8 cellular contexts compared by ENCODE assay signal in genomic region chr10:11270135-11270857, GRCh38.
DNase-seq lines count a peak whose midpoint lies in the region; ATAC-seq lines count a peak whose summit lies in the region.

No MANE protein-coding gene starts in this region.

- H3K36me3 Mint-ChIP-seq in activated naive CD4-positive, alpha-beta T cell treated with anti-CD3 and anti-CD28 coated beads for 36 hours (ENCODE audit: low read depth) = peaks cover 40% of the 10 kb centered on the region

- 26 to 30% methylated on average over 18 of the region's 18 CpGs for WGBS in aorta, 2 donors

- H3K27me3 ChIP-seq in SJCRH30 (no peaks in the 10 kb centered on the region), aorta (ENCODE audit: control insufficient read depth in 1 of 2, insufficient read depth in 2 of 2, low read length in 1 of 2) (no peaks in the 10 kb centered on the region)

- H3K4me1 Mint-ChIP-seq in activated naive CD4-positive, alpha-beta T cell treated with anti-CD3 and anti-CD28 coated beads for 36 hours (ENCODE audit: low read depth) = peaks cover 77% of the 10 kb centered on the region

- no peaks in the 10 kb centered on the region for H3K27me3 Mint-ChIP-seq in activated naive CD4-positive, alpha-beta T cell treated with anti-CD3 and anti-CD28 coated beads for 36 hours (ENCODE audit: low read depth)

- intact Hi-C loops in activated naive CD4-positive, alpha-beta T cell treated with anti-CD3 and anti-CD28 coated beads for 36 hours (cut with micrococcal nuclease) = loop anchor here (1.0 to 5.0 kb wide), 3 partner anchors 92 to 202 kb away; no protein-coding TSS in a partner anchor
- intact Hi-C loops in Right ventricle myocardium inferior (cut with DNase I) = no loop called here
- intact Hi-C loops in aorta (cut with DNase I) = loop anchor here in 1 of 2 donors (10.0 kb wide), 1 partner anchor 215 kb away; no protein-coding TSS in a partner anchor

- no peaks in the 10 kb centered on the region for H3K9me3 ChIP-seq in SJCRH30 (replicated peaks)
- H3K9me3 ChIP-seq in aorta (ENCODE audit: control insufficient read depth, low read length) = no peaks in the 10 kb centered on the region

- peak; percentile 79 for ATAC-seq in GM18873 (IDR thresholded peaks at IDR 0.05; ENCODE audit: low FRiP score, unreplicated experiment)
- peak; percentile 62 for ATAC-seq in HG03354 (IDR thresholded peaks at IDR 0.05; ENCODE audit: poor library complexity, severe bottlenecking, unreplicated experiment)
- ATAC-seq in Right ventricle myocardium inferior = peak; percentile 90
- peak; percentile 91 for ATAC-seq in aorta (ENCODE audit: low FRiP score)

- DNase-seq in AG08395 (ENCODE audit: low spot score) (peak; percentile 35), SJCRH30 (peak; percentile 42 to 51), Right ventricle myocardium inferior (ENCODE audit: missing footprints) (peak; percentile 85), pulmonary artery endothelial cell (ENCODE audit: low read depth, low spot score) (peak; percentile 19), aorta (peak; percentile 79 to 93)
- peak; percentile 85 for DNase-seq in activated naive CD4-positive, alpha-beta T cell treated with anti-CD3 and anti-CD28 coated beads for 36 hours

- H3K4me1 ChIP-seq in SJCRH30 (no peaks in the 10 kb centered on the region), aorta (ENCODE audit: control insufficient read depth in 1 of 2, insufficient read depth in 2 of 2, low read length in 2 of 2) (no peaks in the 10 kb centered on the region)

- H3K27ac ChIP-seq in SJCRH30 (no peak overlapping the region), aorta (ENCODE audit: low read depth in 1 of 2, low read length in 2 of 2) (no peak overlapping the region)

- peak overlapping the region; percentile 52 for H3K27ac Mint-ChIP-seq in activated naive CD4-positive, alpha-beta T cell treated with anti-CD3 and anti-CD28 coated beads for 36 hours

- H3K4me3 ChIP-seq in SJCRH30 (no peak overlapping the region), aorta (ENCODE audit: low read length in 2 of 2) (no peak overlapping the region)

- peaks cover 50% of the 10 kb centered on the region for H3K36me3 ChIP-seq in SJCRH30
- H3K36me3 ChIP-seq in aorta (ENCODE audit: control insufficient read depth in 1 of 2, insufficient read depth in 2 of 2, low read length in 1 of 2) = no peaks in the 10 kb centered on the region

- CTCF ChIA-PET in activated naive CD4-positive, alpha-beta T cell treated with anti-CD3 and anti-CD28 coated beads for 36 hours (lab: Charles Lee) = interaction anchor here (0.8 to 4.1 kb wide), 23 partner anchors 11 to 168 kb away, joined by 3 to 32 read pairs (median 5); no protein-coding TSS in a partner anchor

- no peaks in the 10 kb centered on the region for H3K9me3 Mint-ChIP-seq in activated naive CD4-positive, alpha-beta T cell treated with anti-CD3 and anti-CD28 coated beads for 36 hours

- H3K4me3 Mint-ChIP-seq in activated naive CD4-positive, alpha-beta T cell treated with anti-CD3 and anti-CD28 coated beads for 36 hours = no peak overlapping the region

Comparison
In these comparisons a context has a peak if more than half of its experiments do, and no peak if none do; other contexts are left out.
1. DNase-seq: peak in every context shown above with its lines; median percentile 86 in aorta; 85 in activated naive CD4-positive, alpha-beta T cell treated with anti-CD3 and anti-CD28 coated beads for 36 hours; 85 in Right ventricle myocardium inferior; 46 in SJCRH30; 35 in AG08395; 19 in pulmonary artery endothelial cell.